27 cellular contexts compared by ENCODE assay signal in genomic region chr3:28800203-28800602, GRCh38.
"Had no signal": no experiment of that assay in that cellular context is flagged by ENCODE, and none has a peak within 500 bp of the region (broad histone marks: within the 10 kb centered on the region; RNA-seq: fewer than 3 reads in every experiment).

No MANE protein-coding gene starts in this region.

- H3K27me3 ChIP-seq: colonic mucosa, esophagus muscularis mucosa, foreskin keratinocyte, gastroesophageal sphincter, heart left ventricle, hepatocyte had no signal

- H3K4me1 ChIP-seq: colonic mucosa, esophagus muscularis mucosa, foreskin keratinocyte, gastroesophageal sphincter, heart left ventricle, left ventricle myocardium inferior had no signal

- H3K36me3 ChIP-seq: colonic mucosa, esophagus muscularis mucosa, gastroesophageal sphincter, heart left ventricle, left ventricle myocardium inferior had no signal

- H3K36me3 Mint-ChIP-seq: immature natural killer cell; memory B cell; naive thymus-derived CD4-positive, alpha-beta T cell had no signal

- H3K79me2 ChIP-seq: hepatocyte had no signal

- H3K4me2 ChIP-seq: hepatocyte had no signal

- H2AFZ ChIP-seq: hepatocyte had no signal

- ATAC-seq: effector memory CD8-positive, alpha-beta T cell; foreskin keratinocyte; gastroesophageal sphincter; heart left ventricle; left colon; left lobe of liver; naive thymus-derived CD4-positive, alpha-beta T cell had no signal

- H3K4me3 Mint-ChIP-seq: dendritic cell treated with granulocyte-macrophage colony-stimulating factor and Interleukin-4, amounts not matched to agents 40 ng/mL and 50 ng/mL, for 4 days; effector memory CD8-positive, alpha-beta T cell; endodermal cell; immature natural killer cell; memory B cell; naive thymus-derived CD4-positive, alpha-beta T cell had no signal

- DNase-seq: colonic mucosa; cortex of kidney; effector CD8-positive, alpha-beta T cell; effector memory CD8-positive, alpha-beta T cell; endodermal cell; foreskin keratinocyte; heart left ventricle; hypothalamus; immature natural killer cell; islet precursor cell; kidney; kidney glomerular epithelial cell; left colon; left ventricle myocardium inferior; mammary epithelial cell; mesendoderm; midbrain; naive thymus-derived CD4-positive, alpha-beta T cell had no signal

- H3K9me3 ChIP-seq: colonic mucosa, esophagus muscularis mucosa, gastroesophageal sphincter, heart left ventricle, left ventricle myocardium inferior had no signal

- H3K9me3 Mint-ChIP-seq: endodermal cell; naive thymus-derived CD4-positive, alpha-beta T cell had no signal

- H3K4me3 ChIP-seq: colonic mucosa, esophagus muscularis mucosa, gastroesophageal sphincter, heart left ventricle, hepatocyte, left ventricle myocardium inferior, lung had no signal

- FAIRE-seq: endometrium, frontal cortex, kidney had no signal

- H3K27me3 Mint-ChIP-seq: dendritic cell treated with granulocyte-macrophage colony-stimulating factor and Interleukin-4, amounts not matched to agents 40 ng/mL and 50 ng/mL, for 4 days; effector memory CD8-positive, alpha-beta T cell; memory B cell had no signal

- H3K27ac ChIP-seq: colonic mucosa, esophagus muscularis mucosa, foreskin keratinocyte, gastroesophageal sphincter, heart left ventricle, hepatocyte, left ventricle myocardium inferior had no signal

- H3K4me1 Mint-ChIP-seq: endodermal cell; immature natural killer cell; memory B cell; naive thymus-derived CD4-positive, alpha-beta T cell had no signal

- H3K27ac Mint-ChIP-seq: dendritic cell treated with granulocyte-macrophage colony-stimulating factor and Interleukin-4, amounts not matched to agents 40 ng/mL and 50 ng/mL, for 4 days; effector memory CD8-positive, alpha-beta T cell; endodermal cell; immature natural killer cell; memory B cell; naive thymus-derived CD4-positive, alpha-beta T cell had no signal
